ENCODE assay signal across 8 cellular contexts in genomic region chr5:88269222-88269771, GRCh38. TPM values are rescaled to one million over a fixed set of nuclear protein-coding genes. Genes with fewer than 3 reads are reported as not detected.
DNase-seq lines count a peak whose midpoint lies in the region; ATAC-seq and TF ChIP-seq lines count a peak whose summit lies in the region.

No MANE protein-coding gene starts in this region.

- peaks cover 22% of the 10 kb centered on the region; the same call in 1 of the 2 replicates for H3K36me3 ChIP-seq in ACC112 (ENCODE audit: insufficient read depth, low read length)

- H3K4me1 Mint-ChIP-seq in activated naive CD8-positive, alpha-beta T cell treated with anti-CD3 and anti-CD28 coated beads, Interleukin-2, amount 10 ng/mL, durations not matched to agents 7 days and 5 days: peaks cover 35% of the 10 kb centered on the region

- no peak for TF ChIP-seq CTCF in GM10266 (IDR thresholded peaks at IDR 0.05; ENCODE audit: control insufficient read depth, insufficient read depth, low read depth, missing control alignments)

- peak overlapping the region; percentile 97 for H3K27ac Mint-ChIP-seq in activated naive CD8-positive, alpha-beta T cell treated with anti-CD3 and anti-CD28 coated beads, Interleukin-2, amount 10 ng/mL, durations not matched to agents 7 days and 5 days

- H3K4me1 ChIP-seq in ACC112 (ENCODE audit: control insufficient read depth, insufficient read depth, low read length, unreplicated experiment): peaks cover 21% of the 10 kb centered on the region

- H3K36me3 Mint-ChIP-seq in activated naive CD8-positive, alpha-beta T cell treated with anti-CD3 and anti-CD28 coated beads, Interleukin-2, amount 10 ng/mL, durations not matched to agents 7 days and 5 days: peaks cover 41% of the 10 kb centered on the region

- peak overlapping the region; percentile 89 for H2AFZ ChIP-seq in ACC112 (ENCODE audit: low read length, unreplicated experiment)

- H3K4me3 ChIP-seq in ACC112 (ENCODE audit: low read depth, low read length): peak overlapping the region; percentile 89

- peaks cover 64% of the 10 kb centered on the region for H3K79me2 ChIP-seq in ACC112 (ENCODE audit: control insufficient read depth, insufficient read depth, low read length, unreplicated experiment)

- no peaks in the 10 kb centered on the region for H3K9me3 Mint-ChIP-seq in activated naive CD8-positive, alpha-beta T cell treated with anti-CD3 and anti-CD28 coated beads, Interleukin-2, amount 10 ng/mL, durations not matched to agents 7 days and 5 days

- H3K27ac ChIP-seq in ACC112 (ENCODE audit: low read depth, low read length): no peak overlapping the region

- no peaks in the 10 kb centered on the region for H3K27me3 Mint-ChIP-seq in activated naive CD8-positive, alpha-beta T cell treated with anti-CD3 and anti-CD28 coated beads, Interleukin-2, amount 10 ng/mL, durations not matched to agents 7 days and 5 days

- H3K27me3 ChIP-seq in ACC112 (ENCODE audit: insufficient read depth, low read length): no peaks in the 10 kb centered on the region

- POLR2A ChIA-PET in activated naive CD8-positive, alpha-beta T cell treated with anti-CD3 and anti-CD28 coated beads, Interleukin-2, amount 10 ng/mL, durations not matched to agents 7 days and 5 days (lab: Charles Lee): no interaction called here

- DNase-seq in GM10266 (ENCODE audit: extremely low spot score) (peak; percentile 4), NCI-H526 (lab: John Stamatoyannopoulos, UW) (peak; percentile 19 to 54), hepatic stellate cell (ENCODE audit: low spot score) (peak; percentile 2), sciatic nerve (ENCODE audit: low spot score) (no peak)
- peak; percentile 33 for DNase-seq in activated naive CD8-positive, alpha-beta T cell treated with anti-CD3 and anti-CD28 coated beads, Interleukin-2, amount 10 ng/mL, durations not matched to agents 7 days and 5 days
- no peak for DNase-seq in stimulated activated CD4-positive, alpha-beta T cell treated with anti-CD3 and anti-CD28 coated beads, Interleukin-4, amount 100 ng/mL, for 24 hours

- peak overlapping the region; percentile 99 for H3K4me3 Mint-ChIP-seq in activated naive CD8-positive, alpha-beta T cell treated with anti-CD3 and anti-CD28 coated beads, Interleukin-2, amount 10 ng/mL, durations not matched to agents 7 days and 5 days

- intact Hi-C loops in sciatic nerve (cut with DNase I): no loop called here

- ATAC-seq in HG02840 (IDR thresholded peaks at IDR 0.05; ENCODE audit: low FRiP score, unreplicated experiment): peak; percentile 1
- peak; percentile 8 for ATAC-seq in activated naive CD8-positive, alpha-beta T cell treated with anti-CD3 and anti-CD28 coated beads, Interleukin-2, amount 10 ng/mL, durations not matched to agents 7 days and 5 days (ENCODE audit: low read depth)
- ATAC-seq in sciatic nerve: peak; percentile 41

RNA-seq across cellular contexts. Expression of gene TMEM161B, which starts 0.7 kb away (rescaled TPM):
- 10 to 100 TPM; 27.3 to 31.5 TPM for total RNA-seq in activated naive CD8-positive, alpha-beta T cell treated with anti-CD3 and anti-CD28 coated beads, Interleukin-2, amount 10 ng/mL, durations not matched to agents 7 days and 5 days
- 28.6 TPM for total RNA-seq in sciatic nerve

Comparison
In these comparisons a context has a peak if more than half of its experiments do, and no peak if none do; other contexts are left out.
1. DNase-seq: peak in GM10266 (single experiment), NCI-H526 (2 of 2), activated naive CD8-positive, alpha-beta T cell treated with anti-CD3 and anti-CD28 coated beads, Interleukin-2, amount 10 ng/mL, durations not matched to agents 7 days and 5 days (single experiment) and hepatic stellate cell (single experiment); none in sciatic nerve (single experiment) and stimulated activated CD4-positive, alpha-beta T cell treated with anti-CD3 and anti-CD28 coated beads, Interleukin-4, amount 100 ng/mL, for 24 hours (single experiment).
2. Peak in every context shown above with its lines, with median percentiles within 50 percentile points of each other: ATAC-seq.